In the genomic region with DNA sequence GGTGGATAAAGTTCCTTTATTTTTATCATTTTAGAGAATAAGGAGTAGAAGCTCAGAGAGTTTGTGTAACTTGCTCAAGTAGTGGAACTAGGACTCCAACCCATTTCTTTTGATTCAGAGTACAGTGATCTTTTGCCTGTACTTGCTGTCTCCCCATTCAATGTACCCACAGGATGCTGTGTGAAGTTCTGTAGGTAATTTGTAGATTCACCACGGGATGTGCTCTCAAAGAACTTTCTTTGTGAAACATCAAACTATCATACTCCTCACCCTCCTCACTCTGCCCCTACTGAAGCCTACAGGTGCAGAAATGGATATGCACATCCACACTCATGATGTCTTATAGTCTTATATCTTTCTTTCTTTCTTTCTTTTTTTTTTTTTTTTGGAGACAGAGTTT, we compare ENCODE assay signal across 31 cellular contexts.
"Had no signal": no experiment of that assay in that cellular context is flagged by ENCODE, and none has a peak within 500 bp of the region (broad histone marks: within the 10 kb centered on the region; RNA-seq: fewer than 3 reads in every experiment).

No MANE protein-coding gene starts in this region.

- H3K27me3 ChIP-seq: adrenal gland, body of pancreas, brain microvascular endothelial cell, breast epithelium had no signal

- DNase-seq: activated B cell treated with CpG ODN at 0.5 μM for 24 hours; activated CD4-positive, alpha-beta memory T cell treated with anti-CD3 and anti-CD28 coated beads for 36 hours; activated CD4-positive, alpha-beta T cell treated with anti-CD3 and anti-CD28 coated beads for 4 hours; activated CD4-positive, alpha-beta T cell treated with anti-CD3 and anti-CD28 coated beads, Interleukin-2, amount 50 U/mL, for 1 hour; activated CD4-positive, alpha-beta T cell treated with anti-CD3 and anti-CD28 coated beads, Interleukin-2, amount 50 U/mL, for 4 hours; activated CD4-positive, CD25-positive, alpha-beta regulatory T cell treated with anti-CD3 and anti-CD28 coated beads, Interleukin-2, amount 50 U/mL, for 72 hours; activated CD8-positive, alpha-beta memory T cell treated with anti-CD3 and anti-CD28 coated beads, Interleukin-2, amount 50 U/mL, for 4 hours; activated effector memory CD4-positive, alpha-beta T cell treated with anti-CD3 and anti-CD28 coated beads, Interleukin-2, amount 50 U/mL, for 16 hours; activated gamma-delta T cell treated with Interleukin-2 at 50 U/mL for 16 hours; activated naive CD4-positive, alpha-beta T cell; activated naive CD4-positive, alpha-beta T cell treated with anti-CD3 and anti-CD28 coated beads for 36 hours; activated naive CD4-positive, alpha-beta T cell treated with anti-CD3 and anti-CD28 coated beads, Interleukin-2, amount 50 U/mL, for 16 hours; activated naive CD8-positive, alpha-beta T cell treated with anti-CD3 and anti-CD28 coated beads for 36 hours; activated T-cell treated with anti-CD3 and anti-CD28 coated beads for 4 hours; activated T-cell treated with anti-CD3 and anti-CD28 coated beads, Interleukin-2, amount 50 U/mL, for 1 hour; activated T-cell treated with anti-CD3 and anti-CD28 coated beads, Interleukin-2, amount 50 U/mL, for 4 hours; activated T-cell treated with anti-CD3 and anti-CD28 coated beads, Interleukin-2, amount 50 U/mL, for 72 hours; adrenal gland; amniotic stem cell; aorta; body of pancreas; brain microvascular endothelial cell; central memory CD4-positive, alpha-beta T cell; T-helper 9 cell had no signal

- H3K9me3 ChIP-seq: adrenal gland, body of pancreas, breast epithelium had no signal

- H3K9me3 Mint-ChIP-seq: activated B cell treated with CpG ODN at 0.5 μM for 24 hours; activated CD4-positive, alpha-beta memory T cell treated with anti-CD3 and anti-CD28 coated beads for 36 hours; activated naive CD4-positive, alpha-beta T cell treated with anti-CD3 and anti-CD28 coated beads for 36 hours; activated naive CD8-positive, alpha-beta T cell treated with anti-CD3 and anti-CD28 coated beads for 36 hours; activated T-cell treated with anti-CD3 and anti-CD28 coated beads, Interleukin-2, amount 50 U/mL, for 4 hours; activated T-helper 1 cell treated with anti-CD3 and anti-CD28 coated beads, Interleukin-12 subunit alpha, Interleukin-12 subunit beta, Interleukin-2, Interleukin-4 antibody, amounts not matched to agents 30 ng/mL and 10 ng/mL and 1 ng/mL, durations not matched to agents 14 hours and 24 hours and 36 hours; activated T-helper 17 cell treated with anti-CD3 and anti-CD28 coated beads, Interleukin-2, amount 50 U/mL, for 72 hours; T-helper 1 cell treated with Interleukin-12 subunit alpha and Interleukin-12 subunit beta and Interleukin-4 antibody, amounts not matched to agents 30 μg/mL and 1 μg/mL, for 36 hours; T-helper 2 cell treated with Interferon-gamma antibody and Interleukin-4, amounts not matched to agents 5 μg/mL and 100 μg/mL, for 36 hours had no signal

- H3K27ac Mint-ChIP-seq: activated B cell treated with CpG ODN at 0.5 μM for 24 hours; activated CD4-positive, alpha-beta memory T cell treated with anti-CD3 and anti-CD28 coated beads for 36 hours; activated naive CD4-positive, alpha-beta T cell treated with anti-CD3 and anti-CD28 coated beads for 36 hours; activated naive CD4-positive, alpha-beta T cell treated with anti-CD3 and anti-CD28 coated beads, Interleukin-2, amount 50 U/mL, for 72 hours; activated naive CD8-positive, alpha-beta T cell treated with anti-CD3 and anti-CD28 coated beads for 36 hours; activated T-cell treated with anti-CD3 and anti-CD28 coated beads, Interleukin-2, amount 50 U/mL, for 72 hours; activated T-helper 17 cell treated with anti-CD3 and anti-CD28 coated beads, Interleukin-2, amount 50 U/mL, for 72 hours; T-helper 2 cell treated with Interferon-gamma antibody and Interleukin-4, amounts not matched to agents 5 μg/mL and 100 μg/mL, for 36 hours had no signal

- ATAC-seq: activated naive CD4-positive, alpha-beta T cell treated with anti-CD3 and anti-CD28 coated beads, Interleukin-2, amount 50 U/mL, for 72 hours; activated T-cell treated with anti-CD3 and anti-CD28 coated beads, Interleukin-2, amount 50 U/mL, for 4 hours; activated T-cell treated with anti-CD3 and anti-CD28 coated beads, Interleukin-2, amount 50 U/mL, for 72 hours; activated T-helper 17 cell treated with anti-CD3 and anti-CD28 coated beads, Interleukin-2, amount 50 U/mL, for 72 hours; body of pancreas had no signal

- H3K27ac ChIP-seq: adrenal gland, body of pancreas, brain microvascular endothelial cell, breast epithelium, VCaP had no signal

- H3K4me1 ChIP-seq: adrenal gland, body of pancreas, breast epithelium had no signal

- H3K36me3 ChIP-seq: adrenal gland, brain microvascular endothelial cell, breast epithelium had no signal

- H3K36me3 Mint-ChIP-seq: activated CD4-positive, alpha-beta memory T cell treated with anti-CD3 and anti-CD28 coated beads for 36 hours had no signal

- H3K4me3 ChIP-seq: adrenal gland, body of pancreas, breast epithelium had no signal

- H3K27me3 Mint-ChIP-seq: activated B cell treated with CpG ODN at 0.5 μM for 24 hours; activated CD4-positive, alpha-beta memory T cell treated with anti-CD3 and anti-CD28 coated beads for 36 hours; activated naive CD8-positive, alpha-beta T cell treated with anti-CD3 and anti-CD28 coated beads for 36 hours; activated T-helper 17 cell treated with anti-CD3 and anti-CD28 coated beads, Interleukin-2, amount 50 U/mL, for 72 hours had no signal

- H3K4me3 Mint-ChIP-seq: activated B cell treated with CpG ODN at 0.5 μM for 24 hours; activated CD4-positive, alpha-beta memory T cell treated with anti-CD3 and anti-CD28 coated beads for 36 hours; activated naive CD4-positive, alpha-beta T cell treated with anti-CD3 and anti-CD28 coated beads for 36 hours; activated naive CD8-positive, alpha-beta T cell treated with anti-CD3 and anti-CD28 coated beads for 36 hours; activated T-cell treated with anti-CD3 and anti-CD28 coated beads, Interleukin-2, amount 50 U/mL, for 4 hours; activated T-cell treated with anti-CD3 and anti-CD28 coated beads, Interleukin-2, amount 50 U/mL, for 72 hours; activated T-helper 1 cell treated with anti-CD3 and anti-CD28 coated beads, Interleukin-12 subunit alpha, Interleukin-12 subunit beta, Interleukin-2, Interleukin-4 antibody, amounts not matched to agents 30 ng/mL and 10 ng/mL and 1 ng/mL, durations not matched to agents 14 hours and 24 hours and 36 hours; activated T-helper 17 cell treated with anti-CD3 and anti-CD28 coated beads, Interleukin-2, amount 50 U/mL, for 72 hours; T-helper 1 cell treated with Interleukin-12 subunit alpha and Interleukin-12 subunit beta and Interleukin-4 antibody, amounts not matched to agents 30 μg/mL and 1 μg/mL, for 36 hours; T-helper 2 cell treated with Interferon-gamma antibody and Interleukin-4, amounts not matched to agents 5 μg/mL and 100 μg/mL, for 36 hours had no signal
